ENCODE assay signal across 1 cellular context in genomic region chr6:12014027-12014872, GRCh38.
TF ChIP-seq lines count a peak whose summit lies in the region.

No MANE protein-coding gene starts in this region.

TF ChIP-seq in GM12878, 131 proteins besides CTCF, POLR2A, EP300 and RAD21:
- TF ChIP-seq IRF5 (IDR thresholded peaks at IDR 0.05; ENCODE audit: borderline replicate concordance) (no peak), TCF12 (IDR thresholded peaks at IDR 0.05; ENCODE audit: low read depth, low read length) (no peak), POLR2AphosphoS5 (IDR thresholded peaks at IDR 0.05; ENCODE audit: low read length) (peak; percentile 28; the same call in 1 of the 2 replicates), ZBTB40 (IDR thresholded peaks at IDR 0.05; ENCODE audit: borderline replicate concordance) (no peak), BHLHE40 (IDR thresholded peaks at IDR 0.05; ENCODE audit: borderline replicate concordance in 1 of 2, low read depth in 2 of 2, low read length in 1 of 2) (no peak), EZH2 (IDR thresholded peaks at IDR 0.05; ENCODE audit: borderline replicate concordance, control insufficient read depth, low read depth, low read length) (no peak), ZBTB33 (IDR thresholded peaks at IDR 0.05) (no peak), RFX5 (IDR thresholded peaks at IDR 0.05; ENCODE audit: low read depth, low read length) (no peak), ZZZ3 (IDR thresholded peaks at IDR 0.05; ENCODE audit: control insufficient read depth, insufficient read length, low read depth) (no peak), MXI1 (IDR thresholded peaks at IDR 0.05; ENCODE audit: low read depth, low read length) (0 out of 2 replicates have a peak, but pooled peaks have one; percentile 6), SMARCA5 (IDR thresholded peaks at IDR 0.05) (0 out of 2 replicates have a peak, but pooled peaks have one; percentile 32), ZNF217 (IDR thresholded peaks at IDR 0.05) (peak; percentile 54), NRF1 (conservative IDR thresholded peaks at IDR 0.05; ENCODE audit: low read depth, low read length) (no peak), SMAD5 (IDR thresholded peaks at IDR 0.05; ENCODE audit: low read depth) (no peak)
